Comparison of ENCODE assay signal across 16 cellular contexts in genomic region chr2:230734247-230735175, GRCh38. TPM values are rescaled to one million over a fixed set of nuclear protein-coding genes. Genes with fewer than 3 reads are reported as not detected.
DNase-seq lines count a peak whose midpoint lies in the region; ATAC-seq and TF ChIP-seq lines count a peak whose summit lies in the region.
"Had no signal": no experiment of that assay in that cellular context is flagged by ENCODE, and none has a peak within 500 bp of the region (broad histone marks: within the 10 kb centered on the region; RNA-seq: fewer than 3 reads in every experiment).

No MANE protein-coding gene starts in this region.

- no peaks in the 10 kb centered on the region for H3K27me3 ChIP-seq in CD8-positive, alpha-beta memory T cell (ENCODE audit: insufficient read depth, low read length, poor library complexity, severe bottlenecking)

- H3K27ac Mint-ChIP-seq in CD14-positive monocyte: peak overlapping the region in 4 of 7 donors; percentile 42 to 85 (median 68)
- peak overlapping the region in 7 of 8 donors; percentile 4 to 80 (median 60) for H3K27ac Mint-ChIP-seq in CD8-positive, alpha-beta memory T cell
- peak overlapping the region; percentile 6 for H3K27ac Mint-ChIP-seq in activated T-helper 17 cell treated with anti-CD3 and anti-CD28 coated beads, Interleukin-2, amount 50 U/mL, for 72 hours

- TF ChIP-seq CTCF in CD14-positive monocyte (IDR thresholded peaks at IDR 0.05): no peak
- TF ChIP-seq CTCF in mucosa of descending colon (IDR thresholded peaks at IDR 0.05): no peak

- H3K9me3 ChIP-seq in CD8-positive, alpha-beta memory T cell (ENCODE audit: low read length): no peaks in the 10 kb centered on the region
- no peaks in the 10 kb centered on the region for H3K9me3 ChIP-seq in mucosa of descending colon

- no peaks in the 10 kb centered on the region for H3K27me3 Mint-ChIP-seq in CD14-positive monocyte (ENCODE audit: low read depth in 3 of 3)
- H3K27me3 Mint-ChIP-seq in CD8-positive, alpha-beta memory T cell: no peaks in the 10 kb centered on the region
- no peaks in the 10 kb centered on the region for H3K27me3 Mint-ChIP-seq in activated T-helper 17 cell treated with anti-CD3 and anti-CD28 coated beads, Interleukin-2, amount 50 U/mL, for 72 hours

- intact Hi-C loops in CD14-positive monocyte (cut with micrococcal nuclease) (no loop called here), mucosa of descending colon (cut with DNase I, micrococcal nuclease) (no loop called here)

- no peaks in the 10 kb centered on the region for H3K9me3 Mint-ChIP-seq in CD14-positive monocyte
- no peaks in the 10 kb centered on the region for H3K9me3 Mint-ChIP-seq in CD8-positive, alpha-beta memory T cell
- H3K9me3 Mint-ChIP-seq in activated T-helper 17 cell treated with anti-CD3 and anti-CD28 coated beads, Interleukin-2, amount 50 U/mL, for 72 hours: no peaks in the 10 kb centered on the region

- no peaks in the 10 kb centered on the region for H3K36me3 ChIP-seq in CD8-positive, alpha-beta memory T cell (ENCODE audit: insufficient read depth, low read length)
- no peaks in the 10 kb centered on the region for H3K36me3 ChIP-seq in mucosa of descending colon (ENCODE audit: low read depth)

- peaks cover 78% of the 10 kb centered on the region for H3K4me1 ChIP-seq in CD8-positive, alpha-beta memory T cell (ENCODE audit: insufficient read depth, low read length)
- H3K4me1 ChIP-seq in mucosa of descending colon (ENCODE audit: low read depth): peaks cover 52% of the 10 kb centered on the region

- no peak for ATAC-seq in activated T-helper 17 cell treated with anti-CD3 and anti-CD28 coated beads, Interleukin-2, amount 50 U/mL, for 72 hours (replicated peaks)
- peak; percentile 61 for ATAC-seq in mucosa of descending colon
- ATAC-seq in GM19452 (IDR thresholded peaks at IDR 0.05; ENCODE audit: unreplicated experiment): no peak
- ATAC-seq: left lobe of liver, Right ventricle myocardium inferior had no signal

- POLR2A ChIA-PET in CD8-positive, alpha-beta memory T cell (lab: Charles Lee): no interaction called here

- H3K4me3 ChIP-seq in CD8-positive, alpha-beta memory T cell (ENCODE audit: low read length): no peak overlapping the region
- H3K4me3 ChIP-seq in mucosa of descending colon: no peak overlapping the region
- H3K4me3 ChIP-seq: GM12878 had no signal

- DNase-seq in CD14-positive monocyte (ENCODE audit: low spot score) (no peak), mucosa of descending colon (no peak), NCI-H2107 (lab: John Stamatoyannopoulos, UW) (no peak), SIG-M5 (lab: John Stamatoyannopoulos, UW) (no peak)
- no peak for DNase-seq in CD8-positive, alpha-beta memory T cell
- DNase-seq: activated CD4-positive, alpha-beta T cell treated with anti-CD3 and anti-CD28 coated beads for 1 hour; cerebellar nuclear complex; GDM1; NCI-H187; stimulated activated CD4-positive, alpha-beta T cell treated with anti-CD3 and anti-CD28 coated beads, Interleukin-4, amount 100 ng/mL, for 1 hour; T-helper 9 cell had no signal

- H3K36me3 Mint-ChIP-seq in CD14-positive monocyte: peaks cover 14 to 33% of the 10 kb centered on the region in 2 donors
- peaks cover 0 to 8% (median 5%) of the 10 kb centered on the region in 3 donors for H3K36me3 Mint-ChIP-seq in CD8-positive, alpha-beta memory T cell
- H3K36me3 Mint-ChIP-seq in activated T-helper 17 cell treated with anti-CD3 and anti-CD28 coated beads, Interleukin-2, amount 50 U/mL, for 72 hours (ENCODE audit: low read depth): peaks cover 34% of the 10 kb centered on the region

- no peak overlapping the region for H3K27ac ChIP-seq in CD8-positive, alpha-beta memory T cell (ENCODE audit: low read depth, low read length)

- peaks cover 46% of the 10 kb centered on the region for H3K4me1 Mint-ChIP-seq in CD14-positive monocyte
- H3K4me1 Mint-ChIP-seq in CD8-positive, alpha-beta memory T cell: peaks cover 70 to 92% (median 84%) of the 10 kb centered on the region in 3 donors
- peaks cover 60% of the 10 kb centered on the region for H3K4me1 Mint-ChIP-seq in activated T-helper 17 cell treated with anti-CD3 and anti-CD28 coated beads, Interleukin-2, amount 50 U/mL, for 72 hours

- no peak overlapping the region for H3K4me3 Mint-ChIP-seq in CD14-positive monocyte
- H3K4me3 Mint-ChIP-seq in CD8-positive, alpha-beta memory T cell: peak overlapping the region in 5 of 7 donors; percentile 26 to 39 (median 30)
- no peak overlapping the region for H3K4me3 Mint-ChIP-seq in activated T-helper 17 cell treated with anti-CD3 and anti-CD28 coated beads, Interleukin-2, amount 50 U/mL, for 72 hours

- CTCF ChIA-PET in CD8-positive, alpha-beta memory T cell (lab: Charles Lee): no interaction called here

RNA-seq across cellular contexts. Expression of gene CAB39, which starts 21.9 kb away (rescaled TPM):
- 10 to 100 TPM; 33.1 to 38.3 TPM for polyA plus RNA-seq in CD14-positive monocyte
- 100 to 1,000 TPM; 136 to 147 TPM for total RNA-seq in CD8-positive, alpha-beta memory T cell
- polyA plus RNA-seq in CD8-positive, alpha-beta memory T cell: 80.8 TPM
- 100 to 1,000 TPM in 1 of 2 donors, 10 to 100 TPM in 1; 93.3 to 137 TPM for total RNA-seq in activated T-helper 17 cell treated with anti-CD3 and anti-CD28 coated beads, Interleukin-2, amount 50 U/mL, for 72 hours
- total RNA-seq in mucosa of descending colon: 100 to 1,000 TPM; 112 to 155 (median 115) TPM

Comparison
In these comparisons a context has a peak if more than half of its experiments do, and no peak if none do; other contexts are left out.
1. H3K27ac Mint-ChIP-seq: peak in every context shown above with its lines; median percentile 68 in CD14-positive monocyte; 60 in CD8-positive, alpha-beta memory T cell; 6 in activated T-helper 17 cell treated with anti-CD3 and anti-CD28 coated beads, Interleukin-2, amount 50 U/mL, for 72 hours.
2. H3K4me3 Mint-ChIP-seq: peak in CD8-positive, alpha-beta memory T cell (5 of 7); none in CD14-positive monocyte (0 of 2) and activated T-helper 17 cell treated with anti-CD3 and anti-CD28 coated beads, Interleukin-2, amount 50 U/mL, for 72 hours (single experiment).